ENCODE assay signal across 16 cellular contexts in the genomic region with DNA sequence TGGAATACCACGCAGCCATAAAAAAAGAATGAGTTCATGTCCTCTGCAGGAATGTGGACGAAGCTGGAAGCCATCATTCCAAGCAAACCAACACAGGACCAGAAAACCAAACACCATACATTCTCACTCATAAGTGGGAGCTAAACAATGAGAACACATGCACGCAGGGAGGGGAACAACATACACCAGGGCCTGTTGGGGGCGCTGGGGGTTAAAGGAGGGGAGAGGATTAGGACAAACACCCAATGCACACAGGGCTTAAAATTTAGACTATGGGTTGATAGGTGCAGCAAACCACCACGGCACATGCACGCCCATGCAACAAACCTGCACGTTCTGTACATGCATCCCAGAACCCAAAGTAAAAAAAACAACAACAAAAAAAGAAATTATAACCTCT. TPM values are rescaled to one million over a fixed set of nuclear protein-coding genes. Genes with fewer than 3 reads are reported as not detected.
DNase-seq lines count a peak whose midpoint lies in the region; ATAC-seq and TF ChIP-seq lines count a peak whose summit lies in the region.
"Had no signal": no experiment of that assay in that cellular context is flagged by ENCODE, and none has a peak within 500 bp of the region (broad histone marks: within the 10 kb centered on the region; RNA-seq: fewer than 3 reads in every experiment).

No MANE protein-coding gene starts in this region.

- H2AFZ ChIP-seq in neural progenitor cell (replicated peaks), result no peak overlapping the region
- H2AFZ ChIP-seq: GM23248 had no signal

- no peak overlapping the region for H3K27ac Mint-ChIP-seq in neural progenitor cell
- H3K27ac Mint-ChIP-seq in T-helper 2 cell treated with Interferon-gamma antibody and Interleukin-4, amounts not matched to agents 5 μg/mL and 100 μg/mL, for 36 hours, result no peak overlapping the region
- H3K27ac Mint-ChIP-seq: B cell; CD4-positive, CD25-positive, alpha-beta regulatory T cell; CD8-positive, alpha-beta T cell had no signal

- no peaks in the 10 kb centered on the region for H3K79me2 ChIP-seq in neural progenitor cell (ENCODE audit: low read depth)

- H3K27ac ChIP-seq in WERI-Rb-1 (no peak overlapping the region), neural progenitor cell (no peak overlapping the region)
- H3K27ac ChIP-seq: BLaER1, GM23248 had no signal

- no peaks in the 10 kb centered on the region for H3K9me3 ChIP-seq in WERI-Rb-1 (ENCODE audit: severe bottlenecking)
- H3K9me3 ChIP-seq in neural progenitor cell (ENCODE audit: low read depth), result no peaks in the 10 kb centered on the region
- H3K9me3 ChIP-seq: BLaER1 had no signal

- H3K36me3 ChIP-seq in WERI-Rb-1 (no peaks in the 10 kb centered on the region), neural progenitor cell (no peaks in the 10 kb centered on the region)
- H3K36me3 ChIP-seq: BLaER1 had no signal

- no peak overlapping the region for H3K4me3 Mint-ChIP-seq in neural progenitor cell
- H3K4me3 Mint-ChIP-seq in T-helper 2 cell treated with Interferon-gamma antibody and Interleukin-4, amounts not matched to agents 5 μg/mL and 100 μg/mL, for 36 hours, result no peak overlapping the region
- H3K4me3 Mint-ChIP-seq: B cell; CD4-positive, CD25-positive, alpha-beta regulatory T cell; CD8-positive, alpha-beta T cell had no signal

- peaks cover 9% of the 10 kb centered on the region for H3F3A ChIP-seq in neural progenitor cell (ENCODE audit: low read depth)

- H3K9ac ChIP-seq in neural progenitor cell, result no peak overlapping the region
- H3K9ac ChIP-seq: BLaER1, GM23248 had no signal

- DNase-seq in NCI-H82 (lab: John Stamatoyannopoulos, UW), result peak; percentile 13
- DNase-seq in NCI-H82 treated with DMSO at 0.1 percent for 48 hours (lab: John Stamatoyannopoulos, UW; ENCODE audit: unreplicated experiment), result no peak
- no peak for DNase-seq in WERI-Rb-1
- peak; percentile 29 for DNase-seq in astrocyte of the hippocampus (ENCODE audit: low read depth, low spot score)
- no peak for DNase-seq in neural progenitor cell (ENCODE audit: low spot score)
- DNase-seq in T-helper 2 cell treated with Interferon-gamma antibody and Interleukin-4, amounts not matched to agents 5 μg/mL and 100 μg/mL, for 36 hours (ENCODE audit: low spot score), result no peak
- DNase-seq in Right ventricle myocardium inferior (ENCODE audit: missing footprints), result no peak
- DNase-seq in T-helper 1 cell, result no peak
- DNase-seq: Caco-2; CD4-positive, CD25-positive, alpha-beta regulatory T cell; CD8-positive, alpha-beta T cell; DND-41; HCEC 1CT had no signal

- H3K27me3 Mint-ChIP-seq in neural progenitor cell (ENCODE audit: insufficient read depth, low read depth), result peaks cover 5% of the 10 kb centered on the region
- H3K27me3 Mint-ChIP-seq in T-helper 2 cell treated with Interferon-gamma antibody and Interleukin-4, amounts not matched to agents 5 μg/mL and 100 μg/mL, for 36 hours (ENCODE audit: low read depth), result no peaks in the 10 kb centered on the region
- H3K27me3 Mint-ChIP-seq: B cell; CD4-positive, CD25-positive, alpha-beta regulatory T cell had no signal

- H3K27me3 ChIP-seq in WERI-Rb-1 (ENCODE audit: insufficient read depth, low read depth, severe bottlenecking), result no peaks in the 10 kb centered on the region
- H3K27me3 ChIP-seq in neural progenitor cell, result no peaks in the 10 kb centered on the region
- H3K27me3 ChIP-seq: BLaER1 had no signal

- no peaks in the 10 kb centered on the region for H4K20me1 ChIP-seq in neural progenitor cell (ENCODE audit: low read depth)
- H4K20me1 ChIP-seq: BLaER1 had no signal

- no peak overlapping the region for H3K4me2 ChIP-seq in neural progenitor cell
- H3K4me2 ChIP-seq: BLaER1 had no signal

- H3K4me1 Mint-ChIP-seq in neural progenitor cell, result peaks cover 39% of the 10 kb centered on the region
- H3K4me1 Mint-ChIP-seq in T-helper 2 cell treated with Interferon-gamma antibody and Interleukin-4, amounts not matched to agents 5 μg/mL and 100 μg/mL, for 36 hours (ENCODE audit: low read depth), result no peaks in the 10 kb centered on the region
- H3K4me1 Mint-ChIP-seq: B cell; CD4-positive, CD25-positive, alpha-beta regulatory T cell had no signal

- intact Hi-C loops in Right ventricle myocardium inferior (cut with DNase I), result no loop called here

- no peak for ATAC-seq in Right ventricle myocardium inferior
- ATAC-seq: CD8-positive, alpha-beta T cell had no signal

- H3K9me3 Mint-ChIP-seq in neural progenitor cell, result peaks cover 18% of the 10 kb centered on the region
- peaks cover 7% of the 10 kb centered on the region for H3K9me3 Mint-ChIP-seq in T-helper 2 cell treated with Interferon-gamma antibody and Interleukin-4, amounts not matched to agents 5 μg/mL and 100 μg/mL, for 36 hours

- H3K4me1 ChIP-seq in neural progenitor cell, result peaks cover 11% of the 10 kb centered on the region
- H3K4me1 ChIP-seq: BLaER1 had no signal

- peaks cover 6% of the 10 kb centered on the region for H3K36me3 Mint-ChIP-seq in neural progenitor cell
- H3K36me3 Mint-ChIP-seq in T-helper 2 cell treated with Interferon-gamma antibody and Interleukin-4, amounts not matched to agents 5 μg/mL and 100 μg/mL, for 36 hours (ENCODE audit: low read depth), result no peaks in the 10 kb centered on the region
- H3K36me3 Mint-ChIP-seq: CD4-positive, CD25-positive, alpha-beta regulatory T cell; CD8-positive, alpha-beta T cell had no signal

- H3K4me3 ChIP-seq in WERI-Rb-1 (ENCODE audit: low read depth, low read length) (no peak overlapping the region), neural progenitor cell (no peak overlapping the region)
- H3K4me3 ChIP-seq: BLaER1, GM23248 had no signal

- 0 out of 2 replicates have a peak, but pooled peaks have one; percentile 7 for TF ChIP-seq CTCF in WERI-Rb-1 (IDR thresholded peaks at IDR 0.05; ENCODE audit: low read depth, low read length)
- peak; percentile 10 for TF ChIP-seq CTCF in neural progenitor cell (IDR thresholded peaks at IDR 0.05)

RNA-seq across cellular contexts. Expression of a gene that starts 23.3 kb away (rescaled TPM):
- total RNA-seq in neural progenitor cell (ENCODE audit: low replicate concordance), result 0.09 and 0.53 TPM in 2 replicates
- 0.38 TPM for total RNA-seq in Right ventricle myocardium inferior
- total RNA-seq: B cell; Caco-2; CD4-positive, CD25-positive, alpha-beta regulatory T cell; CD8-positive, alpha-beta T cell; GM23248 had no signal

RNA-seq across cellular contexts. Expression of a gene that starts 27.1 kb away (rescaled TPM):
- total RNA-seq in neural progenitor cell (ENCODE audit: low replicate concordance), result 0.11 and 0.40 TPM in 2 replicates
- 0.32 TPM for total RNA-seq in Right ventricle myocardium inferior
- total RNA-seq: B cell; Caco-2; CD4-positive, CD25-positive, alpha-beta regulatory T cell; CD8-positive, alpha-beta T cell; GM23248 had no signal

Comparison
In these comparisons a context has a peak if more than half of its experiments do, and no peak if none do; other contexts are left out.
1. DNase-seq: peak in NCI-H82 (single experiment) and astrocyte of the hippocampus (single experiment); none in NCI-H82 treated with DMSO at 0.1 percent for 48 hours (single experiment), WERI-Rb-1 (single experiment), neural progenitor cell (single experiment), T-helper 2 cell treated with Interferon-gamma antibody and Interleukin-4, amounts not matched to agents 5 μg/mL and 100 μg/mL, for 36 hours (single experiment), Right ventricle myocardium inferior (single experiment) and T-helper 1 cell (0 of 5).